10 cellular contexts compared by ENCODE assay signal in the genomic region with DNA sequence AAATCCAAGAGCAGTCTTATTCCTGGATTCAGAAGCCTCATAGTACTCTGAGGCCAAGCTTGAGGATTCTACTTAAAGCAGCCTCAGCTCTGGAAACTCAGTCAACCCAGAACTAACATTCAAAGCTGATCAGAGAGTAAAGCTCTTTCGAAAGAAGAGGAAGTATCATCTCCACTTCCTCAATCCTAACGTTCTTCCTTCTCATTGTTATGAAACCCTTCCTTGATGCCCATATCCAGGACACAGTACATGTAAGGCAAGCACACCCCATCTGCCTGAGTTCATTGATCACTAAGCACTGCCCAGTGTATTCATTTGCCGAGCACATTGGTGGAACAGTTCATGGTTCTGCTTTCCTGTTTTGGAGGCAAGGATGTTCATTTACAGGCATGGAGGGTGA. TPM values are rescaled to one million over a fixed set of nuclear protein-coding genes. Genes with fewer than 3 reads are reported as not detected.
DNase-seq lines count a peak whose midpoint lies in the region; ATAC-seq and TF ChIP-seq lines count a peak whose summit lies in the region.
"Had no signal": no experiment of that assay in that cellular context is flagged by ENCODE, and none has a peak within 500 bp of the region (broad histone marks: within the 10 kb centered on the region; RNA-seq: fewer than 3 reads in every experiment).

A gene with protein sequence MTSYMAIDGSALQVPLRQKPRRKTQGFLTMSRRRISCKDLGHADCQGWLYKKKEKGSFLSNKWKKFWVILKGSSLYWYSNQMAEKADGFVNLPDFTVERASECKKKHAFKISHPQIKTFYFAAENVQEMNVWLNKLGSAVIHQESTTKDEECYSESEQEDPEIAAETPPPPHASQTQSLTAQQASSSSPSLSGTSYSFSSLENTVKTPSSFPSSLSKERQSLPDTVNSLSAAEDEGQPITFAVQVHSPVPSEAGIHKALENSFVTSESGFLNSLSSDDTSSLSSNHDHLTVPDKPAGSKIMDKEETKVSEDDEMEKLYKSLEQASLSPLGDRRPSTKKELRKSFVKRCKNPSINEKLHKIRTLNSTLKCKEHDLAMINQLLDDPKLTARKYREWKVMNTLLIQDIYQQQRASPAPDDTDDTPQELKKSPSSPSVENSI (minus strand): TSS at position 114 of the 400 bp plus-strand sequence. CDS start 90,856 bp downstream, outside the sequence.

- no peak within 1 kb of the TSS for H3K27ac Mint-ChIP-seq in activated naive CD4-positive, alpha-beta T cell treated with anti-CD3 and anti-CD28 coated beads for 36 hours
- H3K27ac Mint-ChIP-seq in activated naive CD4-positive, alpha-beta T cell treated with anti-CD3 and anti-CD28 coated beads, Interleukin-2, amount 50 U/mL, for 72 hours = peak within 1 kb of the TSS in 1 of 2 donors; percentile 30

- peaks cover 59% of the 10 kb centered on the region for H3K4me1 Mint-ChIP-seq in activated naive CD4-positive, alpha-beta T cell treated with anti-CD3 and anti-CD28 coated beads for 36 hours (ENCODE audit: low read depth)

- intact Hi-C loops in activated naive CD4-positive, alpha-beta T cell treated with anti-CD3 and anti-CD28 coated beads for 36 hours (cut with micrococcal nuclease) = no loop called here
- intact Hi-C loops in upper lobe of right lung (cut with DNase I) (no loop called here), ascending aorta (cut with DNase I) (no loop called here)

- no peak for DNase-seq in activated naive CD4-positive, alpha-beta T cell treated with anti-CD3 and anti-CD28 coated beads for 36 hours
- DNase-seq in activated naive CD4-positive, alpha-beta T cell treated with anti-CD3 and anti-CD28 coated beads, Interleukin-2, amount 50 U/mL, for 72 hours (ENCODE audit: low spot score in 2 of 2) = no peak
- DNase-seq in NAMALWA (ENCODE audit: low spot score) (peak; percentile 5), globus pallidus (ENCODE audit: low spot score) (peak; percentile 43), upper lobe of right lung (no peak), ascending aorta (ENCODE audit: low spot score in 2 of 2) (no peak), HAP-1 (ENCODE audit: low spot score in 2 of 2) (no peak)
- DNase-seq in activated CD4-positive, alpha-beta T cell treated with anti-CD3 and anti-CD28 coated beads, Interleukin-2, amount 50 U/mL, for 1 hour = no peak
- DNase-seq: ACHN; effector CD4-positive, alpha-beta T cell had no signal

- H3K4me3 ChIP-seq in upper lobe of right lung (no peak within 1 kb of the TSS), ascending aorta (no peak within 1 kb of the TSS), HAP-1 (no peak within 1 kb of the TSS)

- CTCF ChIA-PET in activated naive CD4-positive, alpha-beta T cell treated with anti-CD3 and anti-CD28 coated beads for 36 hours (lab: Charles Lee) = interaction anchor here (0.9 to 1.8 kb wide), 3 partner anchors 11 to 204 kb away, joined by 3 to 7 read pairs (median 3); no protein-coding TSS in a partner anchor

- peaks cover 20% of the 10 kb centered on the region for H3K27me3 Mint-ChIP-seq in activated naive CD4-positive, alpha-beta T cell treated with anti-CD3 and anti-CD28 coated beads for 36 hours (ENCODE audit: low read depth)

- H3K9me3 ChIP-seq in upper lobe of right lung (no peaks in the 10 kb centered on the region), ascending aorta (no peaks in the 10 kb centered on the region), HAP-1 (no peaks in the 10 kb centered on the region; the same call in 1 of the 2 replicates)

- no peaks in the 10 kb centered on the region for H3K9me3 Mint-ChIP-seq in activated naive CD4-positive, alpha-beta T cell treated with anti-CD3 and anti-CD28 coated beads for 36 hours
- H3K9me3 Mint-ChIP-seq in activated naive CD4-positive, alpha-beta T cell treated with anti-CD3 and anti-CD28 coated beads, Interleukin-2, amount 50 U/mL, for 72 hours = peaks cover 8 to 10% of the 10 kb centered on the region in 2 donors

- peaks cover 2% of the 10 kb centered on the region for H3K4me1 ChIP-seq in upper lobe of right lung
- no peaks in the 10 kb centered on the region for H3K4me1 ChIP-seq in ascending aorta
- H3K4me1 ChIP-seq in HAP-1 = peaks cover 2% of the 10 kb centered on the region

- in situ Hi-C loops in HAP-1 (cut with MboI; ENCODE audit: low sequenced_read_pairs) = no loop called here

- no peaks in the 10 kb centered on the region for H3K36me3 Mint-ChIP-seq in activated naive CD4-positive, alpha-beta T cell treated with anti-CD3 and anti-CD28 coated beads for 36 hours (ENCODE audit: low read depth)
- peaks cover 0 to 6% of the 10 kb centered on the region in 2 donors for H3K36me3 Mint-ChIP-seq in activated naive CD4-positive, alpha-beta T cell treated with anti-CD3 and anti-CD28 coated beads, Interleukin-2, amount 50 U/mL, for 72 hours

- H3K27ac ChIP-seq in upper lobe of right lung (peak within 1 kb of the TSS; percentile 24), ascending aorta (no peak within 1 kb of the TSS)

- H3K27me3 ChIP-seq in upper lobe of right lung (no peaks in the 10 kb centered on the region), ascending aorta (no peaks in the 10 kb centered on the region), HAP-1 (ENCODE audit: low read depth) (no peaks in the 10 kb centered on the region)

- no peak for ATAC-seq in activated naive CD4-positive, alpha-beta T cell treated with anti-CD3 and anti-CD28 coated beads, Interleukin-2, amount 50 U/mL, for 72 hours
- ATAC-seq in upper lobe of right lung = peak; percentile 82

- no peaks in the 10 kb centered on the region for H3K36me3 ChIP-seq in upper lobe of right lung
- H3K36me3 ChIP-seq in ascending aorta = no peaks in the 10 kb centered on the region
- H3K36me3 ChIP-seq in HAP-1 (replicated peaks) = no peaks in the 10 kb centered on the region

- TF ChIP-seq CTCF in upper lobe of right lung (IDR thresholded peaks at IDR 0.05) (no peak), ascending aorta (IDR thresholded peaks at IDR 0.05) (no peak)

- no peak within 1 kb of the TSS for H3K4me3 Mint-ChIP-seq in activated naive CD4-positive, alpha-beta T cell treated with anti-CD3 and anti-CD28 coated beads for 36 hours

RNA-seq across cellular contexts. Expression of the gene that starts here (rescaled TPM):
- 10 to 100 TPM; 24.4 to 25.2 TPM for total RNA-seq in activated naive CD4-positive, alpha-beta T cell treated with anti-CD3 and anti-CD28 coated beads for 36 hours
- 10 to 100 TPM in 1 of 2 donors, 1 to 10 TPM in 1; 8.8 to 19.1 TPM for total RNA-seq in activated naive CD4-positive, alpha-beta T cell treated with anti-CD3 and anti-CD28 coated beads, Interleukin-2, amount 50 U/mL, for 72 hours
- total RNA-seq in upper lobe of right lung = 8.8 TPM
- total RNA-seq in ascending aorta = not detected

Comparison
In these comparisons a context has a peak if more than half of its experiments do, and no peak if none do; other contexts are left out.
1. DNase-seq: peak in NAMALWA (single experiment) and globus pallidus (single experiment); none in activated naive CD4-positive, alpha-beta T cell treated with anti-CD3 and anti-CD28 coated beads for 36 hours (single experiment), activated naive CD4-positive, alpha-beta T cell treated with anti-CD3 and anti-CD28 coated beads, Interleukin-2, amount 50 U/mL, for 72 hours (0 of 2), upper lobe of right lung (single experiment), ascending aorta (0 of 2), HAP-1 (0 of 2) and activated CD4-positive, alpha-beta T cell treated with anti-CD3 and anti-CD28 coated beads, Interleukin-2, amount 50 U/mL, for 1 hour (single experiment).